ENCODE assay signal across 17 cellular contexts in the genomic region with DNA sequence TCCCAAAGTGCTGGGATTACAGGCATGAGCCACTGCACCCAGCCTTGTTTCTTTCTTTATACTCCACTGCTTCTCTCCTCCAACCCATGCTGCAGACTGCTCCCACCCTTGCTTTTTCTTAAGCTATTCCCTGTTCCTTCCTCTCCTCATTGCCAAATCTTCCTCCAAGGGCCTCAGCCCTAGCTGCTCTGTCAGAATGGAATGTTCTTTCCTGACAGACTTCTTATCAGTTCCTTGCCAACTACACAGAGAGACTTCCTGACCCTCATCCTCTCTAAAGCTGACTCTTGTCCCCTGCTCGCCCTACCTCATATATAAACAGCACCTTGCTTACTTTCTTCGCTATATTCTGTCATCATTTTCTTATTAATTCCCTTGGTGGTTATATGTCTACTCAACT. TPM values are rescaled to one million over a fixed set of nuclear protein-coding genes. Genes with fewer than 3 reads are reported as not detected.
DNase-seq lines count a peak whose midpoint lies in the region; ATAC-seq and TF ChIP-seq lines count a peak whose summit lies in the region.
"Had no signal": no experiment of that assay in that cellular context is flagged by ENCODE, and none has a peak within 500 bp of the region (broad histone marks: within the 10 kb centered on the region; RNA-seq: fewer than 3 reads in every experiment).

No MANE protein-coding gene starts in this region.

- WGBS in heart right ventricle, 2 donors: 66 to 67% methylated on average over 2 of the region's 2 CpGs
- 74 to 82% methylated on average over 2 of the region's 2 CpGs for WGBS in thyroid gland, 2 donors

- no peaks in the 10 kb centered on the region for H3K9me3 ChIP-seq in heart right ventricle
- H3K9me3 ChIP-seq in thyroid gland: no peaks in the 10 kb centered on the region

- no peaks in the 10 kb centered on the region for H3K9me3 Mint-ChIP-seq in chondrocyte (ENCODE audit: low read depth)
- H3K9me3 Mint-ChIP-seq: CD8-positive, alpha-beta T cell had no signal

- H3K27ac Mint-ChIP-seq in chondrocyte (ENCODE audit: unreplicated experiment): peak overlapping the region; percentile 33
- H3K27ac Mint-ChIP-seq: CD8-positive, alpha-beta T cell had no signal

- H3K36me3 Mint-ChIP-seq in chondrocyte (ENCODE audit: low read depth): no peaks in the 10 kb centered on the region
- H3K36me3 Mint-ChIP-seq: CD8-positive, alpha-beta T cell had no signal

- H3K27ac ChIP-seq in heart right ventricle (peak overlapping the region in 5 of 10 donors; percentile 20 to 45 (median 35)), thyroid gland (peak overlapping the region in 2 of 3 donors; percentile 8 to 28)
- H3K27ac ChIP-seq: HL-60 had no signal

- no peak for TF ChIP-seq POLR2A in thyroid gland (IDR thresholded peaks at IDR 0.05)

- H3K27me3 ChIP-seq in heart right ventricle (no peaks in the 10 kb centered on the region), thyroid gland (no peaks in the 10 kb centered on the region)

- H3K36me3 ChIP-seq in heart right ventricle: no peaks in the 10 kb centered on the region
- no peaks in the 10 kb centered on the region for H3K36me3 ChIP-seq in thyroid gland

- H3K4me3 ChIP-seq in heart right ventricle (no peak overlapping the region), thyroid gland (replicated peaks in 1 of 3) (no peak overlapping the region)

- peak; percentile 23 to 89 (median 68) for ATAC-seq in heart right ventricle
- ATAC-seq in left lobe of liver: peak; percentile 30
- ATAC-seq in HG02973 (IDR thresholded peaks at IDR 0.05; ENCODE audit: unreplicated experiment): no peak
- ATAC-seq: CD8-positive, alpha-beta T cell had no signal

- DNase-seq in heart right ventricle: no peak
- no peak for DNase-seq in cardiac septum (ENCODE audit: low spot score)
- no peak for DNase-seq in chondrocyte (ENCODE audit: low spot score)
- no peak for DNase-seq in left lobe of liver (ENCODE audit: low spot score)
- no peak for DNase-seq in thyroid gland
- DNase-seq in NCI-H2107 treated with DMSO at 0.1 percent for 48 hours (lab: John Stamatoyannopoulos, UW; ENCODE audit: unreplicated experiment): no peak
- DNase-seq in pons (ENCODE audit: low spot score): no peak
- DNase-seq: 8988T; CD8-positive, alpha-beta T cell; DMS79 treated with DMSO at 0.1 percent for 48 hours; HCEC 1CT; NCI-H1105 treated with DMSO at 0.1 percent for 48 hours; NCI-H187; NCI-H446; OCI-M1 had no signal

- intact Hi-C loops in heart right ventricle (cut with DNase I) (loop anchor here in 2 of 10 donors (5.0 to 10.0 kb wide), 2 partner anchors 278 to 280 kb away; no protein-coding TSS in a partner anchor), cardiac septum (cut with DNase I) (loop anchor here (5.0 kb wide), 1 partner anchor 278 kb away; no protein-coding TSS in a partner anchor), thyroid gland (cut with DNase I) (no loop called here)

- H3K27me3 Mint-ChIP-seq in chondrocyte (ENCODE audit: low read depth): no peaks in the 10 kb centered on the region

- H3K4me1 ChIP-seq in heart right ventricle: peaks cover 0 to 14% (median 0%) of the 10 kb centered on the region in 9 donors
- peaks cover 0 to 13% of the 10 kb centered on the region in 2 donors for H3K4me1 ChIP-seq in thyroid gland

- H3K4me3 Mint-ChIP-seq in chondrocyte (ENCODE audit: unreplicated experiment): no peak overlapping the region
- H3K4me3 Mint-ChIP-seq: CD8-positive, alpha-beta T cell had no signal

- H3K4me1 Mint-ChIP-seq in chondrocyte (ENCODE audit: low read depth): peaks cover 9% of the 10 kb centered on the region

- TF ChIP-seq CTCF in heart right ventricle (IDR thresholded peaks at IDR 0.05): no peak
- TF ChIP-seq CTCF in chondrocyte (IDR thresholded peaks at IDR 0.05): no peak
- TF ChIP-seq CTCF in thyroid gland (IDR thresholded peaks at IDR 0.05): no peak

RNA-seq across cellular contexts. Expression of gene PIK3C2A, which starts 16.9 kb away (rescaled TPM):
- total RNA-seq in heart right ventricle: 10 to 100 TPM; 29.9 to 43.7 (median 32.7) TPM
- 10 to 100 TPM in 1 of 2 donors, 1 to 10 TPM in 1; 6.7 to 17.9 TPM for polyA plus RNA-seq in heart right ventricle
- 34.1 TPM for total RNA-seq in cardiac septum
- 57.0 to 60.4 TPM (median 59.4 TPM) in 3 replicates for total RNA-seq in chondrocyte
- total RNA-seq in left lobe of liver: 20.5 TPM
- total RNA-seq in thyroid gland: 100 to 1,000 TPM in 3 of 4 donors, 10 to 100 TPM in 1; 94.0 to 207 (median 132) TPM

RNA-seq across cellular contexts. Expression of gene NUCB2, which starts 51.8 kb away (rescaled TPM):
- total RNA-seq in heart right ventricle (100 to 1,000 TPM in 5 of 10 donors, 10 to 100 TPM in 5; 78.8 to 175 (median 99.8) TPM), cardiac septum (91.6 TPM), chondrocyte (133 to 231 TPM (median 134 TPM) in 3 replicates), left lobe of liver (114 TPM), thyroid gland (100 to 1,000 TPM in 3 of 4 donors, 10 to 100 TPM in 1; 73.2 to 152 (median 113) TPM)
- polyA plus RNA-seq in heart right ventricle: 100 to 1,000 TPM; 139 to 156 TPM
